21 cellular contexts compared by ENCODE assay signal in genomic region chr6:132136976-132137375, GRCh38.
"Had no signal": no experiment of that assay in that cellular context is flagged by ENCODE, and none has a peak within 500 bp of the region (broad histone marks: within the 10 kb centered on the region; RNA-seq: fewer than 3 reads in every experiment).

No MANE protein-coding gene starts in this region.

- H3K4me3 Mint-ChIP-seq: activated naive CD4-positive, alpha-beta T cell treated with anti-CD3 and anti-CD28 coated beads for 36 hours; activated naive CD8-positive, alpha-beta T cell treated with anti-CD3 and anti-CD28 coated beads, Interleukin-2, amount 50 U/mL, for 24 hours; memory B cell; nephron; T-helper 2 cell treated with Interferon-gamma antibody and Interleukin-4, amounts not matched to agents 5 μg/mL and 100 μg/mL, for 36 hours had no signal

- H3K4me1 ChIP-seq: colonic mucosa, prostate gland, testis had no signal

- H3K27ac Mint-ChIP-seq: activated naive CD4-positive, alpha-beta T cell treated with anti-CD3 and anti-CD28 coated beads for 36 hours; activated naive CD8-positive, alpha-beta T cell treated with anti-CD3 and anti-CD28 coated beads, Interleukin-2, amount 50 U/mL, for 24 hours; memory B cell; nephron; T-helper 2 cell treated with Interferon-gamma antibody and Interleukin-4, amounts not matched to agents 5 μg/mL and 100 μg/mL, for 36 hours had no signal

- H3K4me3 ChIP-seq: body of pancreas, colonic mucosa, esophagus squamous epithelium, mucosa of descending colon, prostate gland, spleen, stomach, testis had no signal

- H3K9me3 Mint-ChIP-seq: activated naive CD4-positive, alpha-beta T cell treated with anti-CD3 and anti-CD28 coated beads for 36 hours; activated naive CD8-positive, alpha-beta T cell treated with anti-CD3 and anti-CD28 coated beads, Interleukin-2, amount 50 U/mL, for 24 hours; memory B cell; nephron; T-helper 2 cell treated with Interferon-gamma antibody and Interleukin-4, amounts not matched to agents 5 μg/mL and 100 μg/mL, for 36 hours had no signal

- DNase-seq: activated CD4-positive, CD25-positive, alpha-beta regulatory T cell treated with anti-CD3 and anti-CD28 coated beads, Interleukin-2, amount 50 U/mL, for 72 hours; activated naive CD4-positive, alpha-beta T cell treated with anti-CD3 and anti-CD28 coated beads for 36 hours; activated naive CD8-positive, alpha-beta T cell treated with anti-CD3 and anti-CD28 coated beads, Interleukin-2, amount 50 U/mL, for 24 hours; activated T-cell treated with anti-CD3 and anti-CD28 coated beads for 4 hours; body of pancreas; caudate nucleus; colonic mucosa; esophagus squamous epithelium; head of caudate nucleus; kidney glomerular epithelial cell; left ventricle myocardium superior; mucosa of descending colon; nucleus accumbens; right cardiac atrium; spleen; stomach; testis had no signal

- H3K36me3 Mint-ChIP-seq: memory B cell had no signal

- H3K36me3 ChIP-seq: colonic mucosa, esophagus squamous epithelium, prostate gland, spleen, stomach had no signal

- H3K27me3 Mint-ChIP-seq: activated naive CD8-positive, alpha-beta T cell treated with anti-CD3 and anti-CD28 coated beads, Interleukin-2, amount 50 U/mL, for 24 hours had no signal

- H3K27me3 ChIP-seq: body of pancreas, colonic mucosa, esophagus squamous epithelium, spleen, stomach, testis had no signal

- H3K27ac ChIP-seq: body of pancreas, colonic mucosa, esophagus squamous epithelium, prostate gland, stomach, testis had no signal

- H3K9me3 ChIP-seq: body of pancreas, colonic mucosa, esophagus squamous epithelium, mucosa of descending colon, prostate gland, spleen, stomach, testis had no signal

- ATAC-seq: activated naive CD8-positive, alpha-beta T cell treated with anti-CD3 and anti-CD28 coated beads, Interleukin-2, amount 50 U/mL, for 24 hours; body of pancreas; left ventricle myocardium superior; mucosa of descending colon; right cardiac atrium had no signal
